17 cellular contexts compared by ENCODE assay signal in the genomic region with DNA sequence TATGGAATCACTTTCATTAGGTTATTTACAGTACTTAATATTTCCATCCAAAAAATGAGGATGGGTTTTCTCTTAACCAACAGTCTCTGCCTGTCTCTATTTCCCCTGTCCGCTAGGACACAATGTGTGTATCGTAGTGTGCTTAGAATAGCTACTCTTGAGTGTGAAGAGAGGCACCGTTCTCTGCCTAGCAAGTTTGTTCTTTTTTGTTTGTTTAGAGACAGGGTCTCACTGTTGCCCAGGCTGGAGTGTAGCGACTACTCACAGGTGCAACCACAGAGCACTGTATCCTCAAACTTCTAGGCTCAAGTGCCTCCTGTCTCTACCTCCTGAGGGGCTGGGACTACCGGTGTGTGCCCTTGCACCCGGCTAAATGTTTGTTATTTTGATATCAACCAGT.
DNase-seq lines count a peak whose midpoint lies in the region; ATAC-seq and TF ChIP-seq lines count a peak whose summit lies in the region.
"Had no signal": no experiment of that assay in that cellular context is flagged by ENCODE, and none has a peak within 500 bp of the region (broad histone marks: within the 10 kb centered on the region; RNA-seq: fewer than 3 reads in every experiment).

No MANE protein-coding gene starts in this region.

- H3K36me3 ChIP-seq in SU-DHL-6 (ENCODE audit: low read length) = no peaks in the 10 kb centered on the region; the same call in 1 of the 2 replicates
- peaks cover 0 to 16% (median 6%) of the 10 kb centered on the region in 9 donors for H3K36me3 ChIP-seq in heart right ventricle
- peaks cover 0 to 3% of the 10 kb centered on the region in 2 donors for H3K36me3 ChIP-seq in thyroid gland
- no peaks in the 10 kb centered on the region for H3K36me3 ChIP-seq in HAP-1 (replicated peaks)

- no peaks in the 10 kb centered on the region for H3K36me3 Mint-ChIP-seq in activated naive CD8-positive, alpha-beta T cell treated with anti-CD3 and anti-CD28 coated beads for 36 hours
- H3K36me3 Mint-ChIP-seq: CD14-positive monocyte had no signal

- no peaks in the 10 kb centered on the region for H3K27me3 ChIP-seq in SU-DHL-6 (ENCODE audit: low read length)
- no peaks in the 10 kb centered on the region for H3K27me3 ChIP-seq in heart right ventricle
- no peaks in the 10 kb centered on the region for H3K27me3 ChIP-seq in thyroid gland
- peaks cover 3% of the 10 kb centered on the region; the same call in 1 of the 2 replicates for H3K27me3 ChIP-seq in HAP-1 (ENCODE audit: low read depth)

- no peaks in the 10 kb centered on the region for H4K20me1 ChIP-seq in SU-DHL-6 (ENCODE audit: low read depth, low read length)

- no peak overlapping the region for H3K4me3 Mint-ChIP-seq in activated naive CD8-positive, alpha-beta T cell treated with anti-CD3 and anti-CD28 coated beads for 36 hours
- H3K4me3 Mint-ChIP-seq: CD14-positive monocyte had no signal

- intact Hi-C loops in heart right ventricle (cut with DNase I) = no loop called here
- intact Hi-C loops in thyroid gland (cut with DNase I) = no loop called here

- peaks cover 6% of the 10 kb centered on the region for H3K27me3 Mint-ChIP-seq in activated naive CD8-positive, alpha-beta T cell treated with anti-CD3 and anti-CD28 coated beads for 36 hours

- H3K4me3 ChIP-seq in SU-DHL-6 (ENCODE audit: insufficient read depth, low read length, poor library complexity, severe bottlenecking) = peak overlapping the region; percentile 19
- H3K4me3 ChIP-seq in heart right ventricle = no peak overlapping the region
- H3K4me3 ChIP-seq in thyroid gland (replicated peaks in 1 of 3) = no peak overlapping the region
- H3K4me3 ChIP-seq in HAP-1 = no peak overlapping the region

- H3K79me2 ChIP-seq in SU-DHL-6 (ENCODE audit: insufficient read depth, low read length) = no peaks in the 10 kb centered on the region

- peak; percentile 19 for DNase-seq in NCI-H510A (lab: John Stamatoyannopoulos, UW)
- no peak for DNase-seq in heart right ventricle
- DNase-seq in thyroid gland = peak; percentile 62 to 71
- DNase-seq in superior temporal gyrus (ENCODE audit: extremely low spot score) = no peak
- DNase-seq in HAP-1 (ENCODE audit: low spot score in 2 of 2) = no peak
- DNase-seq in activated naive CD8-positive, alpha-beta T cell treated with anti-CD3 and anti-CD28 coated beads for 36 hours = no peak
- DNase-seq: AML-193, DMS79, H7, NCI-H1417 treated with DMSO at 0.1 percent for 48 hours, NCI-H187 treated with DMSO at 0.1 percent for 48 hours, NCI-H2171, NCI-H446 treated with DMSO at 0.1 percent for 48 hours had no signal

- peak overlapping the region; percentile 91 for H3K4me2 ChIP-seq in SU-DHL-6 (ENCODE audit: low read depth, low read length, poor library complexity, severe bottlenecking)

- H3K9me2 ChIP-seq in SU-DHL-6 (replicated peaks; ENCODE audit: insufficient read depth, low read length) = no peaks in the 10 kb centered on the region

- TF ChIP-seq POLR2A in thyroid gland (IDR thresholded peaks at IDR 0.05) = no peak

- H3K9me3 ChIP-seq in SU-DHL-6 (ENCODE audit: insufficient read depth, low read length) (0 out of 2 replicates have a peak, but pooled peaks cover 3% of the 10 kb centered on the region), heart right ventricle (no peaks in the 10 kb centered on the region), thyroid gland (no peaks in the 10 kb centered on the region), HAP-1 (no peaks in the 10 kb centered on the region)

- peaks cover 68% of the 10 kb centered on the region for H3F3A ChIP-seq in SU-DHL-6 (ENCODE audit: insufficient read depth)

- WGBS in heart right ventricle, 2 donors = 39 to 68% methylated on average over 6 of the region's 6 CpGs
- WGBS in thyroid gland, 2 donors = 31 to 46% methylated on average over 6 of the region's 6 CpGs

- TF ChIP-seq CTCF in SU-DHL-6 (IDR thresholded peaks at IDR 0.05; ENCODE audit: insufficient read depth, low read length, poor library complexity, severe bottlenecking) = no peak
- TF ChIP-seq CTCF in heart right ventricle (IDR thresholded peaks at IDR 0.05) = no peak
- peak in 2 of 6 experiments; percentile 39 to 47 for TF ChIP-seq CTCF in thyroid gland (IDR thresholded peaks at IDR 0.05)

- peaks cover 0 to 29% (median 9%) of the 10 kb centered on the region in 9 donors for H3K4me1 ChIP-seq in heart right ventricle
- peaks cover 4 to 8% of the 10 kb centered on the region in 2 donors for H3K4me1 ChIP-seq in thyroid gland
- H3K4me1 ChIP-seq in HAP-1 = no peaks in the 10 kb centered on the region; the same call in 1 of the 2 replicates

- no peaks in the 10 kb centered on the region for H3K9me3 Mint-ChIP-seq in activated naive CD8-positive, alpha-beta T cell treated with anti-CD3 and anti-CD28 coated beads for 36 hours

- H3K9ac ChIP-seq in SU-DHL-6 (ENCODE audit: low read length) = peak overlapping the region; percentile 53

- no peak overlapping the region for H2AFZ ChIP-seq in SU-DHL-6 (ENCODE audit: low read depth, low read length, severe bottlenecking)

- in situ Hi-C loops in HAP-1 (cut with MboI; ENCODE audit: low sequenced_read_pairs) = no loop called here

- H3K4me1 Mint-ChIP-seq in activated naive CD8-positive, alpha-beta T cell treated with anti-CD3 and anti-CD28 coated beads for 36 hours = no peaks in the 10 kb centered on the region

- ATAC-seq in heart right ventricle = peak; percentile 33 to 95 (median 80)
- ATAC-seq: Panc1 had no signal

- no peak overlapping the region for H3K27ac Mint-ChIP-seq in activated naive CD8-positive, alpha-beta T cell treated with anti-CD3 and anti-CD28 coated beads for 36 hours
- H3K27ac Mint-ChIP-seq: CD14-positive monocyte had no signal

- H3K27ac ChIP-seq in SU-DHL-6 (ENCODE audit: low read depth, low read length) (peak overlapping the region; percentile 99), heart right ventricle (peak overlapping the region in 9 of 10 donors; percentile 21 to 72 (median 64)), thyroid gland (peak overlapping the region in 1 of 3 donors; percentile 16)
- H3K27ac ChIP-seq: HL-60 had no signal

Comparison
In these comparisons a context has a peak if more than half of its experiments do, and no peak if none do; other contexts are left out.
1. DNase-seq: peak in NCI-H510A (single experiment) and thyroid gland (2 of 2); none in heart right ventricle (0 of 2), superior temporal gyrus (single experiment), HAP-1 (0 of 2) and activated naive CD8-positive, alpha-beta T cell treated with anti-CD3 and anti-CD28 coated beads for 36 hours (single experiment).